8 cellular contexts compared by ENCODE assay signal in the genomic region with DNA sequence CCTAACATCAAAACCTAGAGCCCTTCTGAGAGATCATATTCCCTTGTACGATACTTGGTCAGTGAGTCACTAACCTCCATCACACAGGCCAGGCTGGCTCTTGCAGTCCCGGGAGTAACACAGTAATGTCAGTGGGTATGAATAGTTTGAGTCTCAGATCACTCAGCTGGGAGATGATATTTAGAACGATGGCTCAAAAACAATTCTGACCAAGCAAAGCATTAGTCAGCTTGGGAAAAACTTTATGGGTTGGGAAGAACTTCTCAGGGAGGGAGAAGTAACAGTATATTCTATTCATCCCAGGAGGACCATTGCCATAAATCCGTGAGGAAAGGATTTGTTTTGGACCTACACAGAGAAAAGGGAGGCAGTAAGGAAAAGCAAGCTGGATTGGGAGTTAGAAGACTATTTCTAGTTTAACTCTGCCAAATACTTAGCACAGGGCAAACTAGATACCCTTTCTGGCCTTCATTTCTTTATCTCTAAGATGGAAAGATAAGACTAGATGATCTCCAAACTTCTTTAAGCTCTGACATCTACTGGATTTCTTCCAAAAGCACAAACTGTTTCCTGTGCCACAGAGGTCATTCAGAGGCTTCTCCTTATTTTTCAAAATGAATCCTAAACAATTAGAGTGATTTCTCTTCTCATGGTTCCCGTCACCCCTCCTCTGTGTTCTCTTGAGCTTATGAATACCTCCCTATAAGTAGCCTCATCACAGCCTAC.
DNase-seq lines count a peak whose midpoint lies in the region; TF ChIP-seq lines count a peak whose summit lies in the region.

No MANE protein-coding gene starts in this region.

- no peak overlapping the region for H2AFZ ChIP-seq in H9 (ENCODE audit: low read length)

- WGBS in H9 (ENCODE audit: extremely low coverage, insufficient read length, low lambda C conversion rate), result no CpG with 5 or more reads among the region's 5 CpGs

- H4K91ac ChIP-seq in H9 (ENCODE audit: insufficient read length, low read depth, low read length), result no peak overlapping the region

- H3K27ac ChIP-seq in BLaER1 (no peak overlapping the region), H9 (ENCODE audit: insufficient read length, low read depth, low read length) (no peak overlapping the region)

- no peak overlapping the region for H2BK12ac ChIP-seq in H9 (ENCODE audit: insufficient read length, low read depth, low read length)

- no peak for TF ChIP-seq CTCF in choroid plexus epithelial cell (conservative IDR thresholded peaks at IDR 0.05; ENCODE audit: low read depth, low read length)
- no peak for TF ChIP-seq CTCF in nephron (IDR thresholded peaks at IDR 0.05; ENCODE audit: unreplicated experiment in 3 of 3)
- no peak for TF ChIP-seq CTCF in H9 (conservative IDR thresholded peaks at IDR 0.05)

- DNase-seq in LoVo (ENCODE audit: low spot score) (peak; percentile 66), choroid plexus epithelial cell (ENCODE audit: low read depth) (peak; percentile 98), SKM-1 treated with dmso at 0.1 percent for 144 hours (lab: John Stamatoyannopoulos, UW; ENCODE audit: unreplicated experiment) (no peak), H9 (no peak), DMS79 treated with DMSO at 0.1 percent for 48 hours (lab: John Stamatoyannopoulos, UW) (no peak)
- DNase-seq in activated CD4-positive, alpha-beta T cell treated with anti-CD3 and anti-CD28 coated beads, Interleukin-2, amount 10 ng/mL, durations not matched to agents 24 days and 14 days, result no peak

- H3K4me1 Mint-ChIP-seq in nephron (peaks cover 61% of the 10 kb centered on the region), H9 (peaks cover 10 to 19% of the 10 kb centered on the region in 2 experiments)
- H3K4me1 Mint-ChIP-seq in activated CD4-positive, alpha-beta T cell treated with anti-CD3 and anti-CD28 coated beads, Interleukin-2, amount 10 ng/mL, durations not matched to agents 24 days and 14 days, result peaks cover 7% of the 10 kb centered on the region

- H3K4me2 ChIP-seq in BLaER1 (peak overlapping the region; percentile 29; the same call in 1 of the 2 replicates), H9 (ENCODE audit: insufficient read depth, insufficient read length, low read length) (no peak overlapping the region)

- H3K4me3 ChIP-seq in BLaER1, result no peak overlapping the region
- H3K4me3 ChIP-seq in choroid plexus epithelial cell (ENCODE audit: low read depth, low read length), result no peak overlapping the region

- H3K27me3 Mint-ChIP-seq in nephron (ENCODE audit: low read depth), result no peaks in the 10 kb centered on the region
- H3K27me3 Mint-ChIP-seq in H9 (ENCODE audit: low read depth), result no peaks in the 10 kb centered on the region
- H3K27me3 Mint-ChIP-seq in activated CD4-positive, alpha-beta T cell treated with anti-CD3 and anti-CD28 coated beads, Interleukin-2, amount 10 ng/mL, durations not matched to agents 24 days and 14 days, result no peaks in the 10 kb centered on the region

- H3K23ac ChIP-seq in H9 (ENCODE audit: insufficient read length, low read depth, low read length), result no peak overlapping the region

- no peak overlapping the region for H3K18ac ChIP-seq in H9 (ENCODE audit: insufficient read length, low read depth, low read length)

- H3K56ac ChIP-seq in H9 (ENCODE audit: insufficient read length, low read depth, low read length), result no peak overlapping the region

- H2BK5ac ChIP-seq in H9 (ENCODE audit: insufficient read length, low read length), result no peak overlapping the region

- H3K9ac ChIP-seq in BLaER1 (no peak overlapping the region), H9 (ENCODE audit: extremely low read depth, insufficient read length, low read length) (no peak overlapping the region)

- H3K4me3 Mint-ChIP-seq in nephron (peak overlapping the region in 2 of 3 experiments; percentile 7), H9 (no peak overlapping the region)
- H3K4me3 Mint-ChIP-seq in activated CD4-positive, alpha-beta T cell treated with anti-CD3 and anti-CD28 coated beads, Interleukin-2, amount 10 ng/mL, durations not matched to agents 24 days and 14 days, result no peak overlapping the region

- no peaks in the 10 kb centered on the region for H3K23me2 ChIP-seq in H9 (ENCODE audit: insufficient read length, low read depth, low read length, poor library complexity, severe bottlenecking)

- H3K36me3 Mint-ChIP-seq in nephron (ENCODE audit: low read depth), result no peaks in the 10 kb centered on the region
- H3K36me3 Mint-ChIP-seq in H9 (ENCODE audit: insufficient read depth in 1 of 3, low read depth in 3 of 3), result peaks cover 0 to 3% (median 0%) of the 10 kb centered on the region in 3 experiments; a peak in 3 of 7 replicates
- no peaks in the 10 kb centered on the region for H3K36me3 Mint-ChIP-seq in activated CD4-positive, alpha-beta T cell treated with anti-CD3 and anti-CD28 coated beads, Interleukin-2, amount 10 ng/mL, durations not matched to agents 24 days and 14 days (ENCODE audit: low read depth)

- H3K4ac ChIP-seq in H9 (ENCODE audit: low read depth, low read length), result no peak overlapping the region

- no peak overlapping the region for H3K14ac ChIP-seq in H9 (ENCODE audit: insufficient read depth, low read length)

- no peaks in the 10 kb centered on the region for H3K79me2 ChIP-seq in H9 (ENCODE audit: insufficient read depth, low read length)

- H3K4me1 ChIP-seq in BLaER1 (peaks cover 40% of the 10 kb centered on the region), H9 (ENCODE audit: insufficient read depth, low read length) (peaks cover 5% of the 10 kb centered on the region)

- H4K8ac ChIP-seq in H9 (replicated peaks; ENCODE audit: insufficient read length, low read depth, low read length), result no peak overlapping the region

- H3K79me1 ChIP-seq in H9 (ENCODE audit: insufficient read depth, low read depth, low read length, poor library complexity, severe bottlenecking), result no peaks in the 10 kb centered on the region

- no peak overlapping the region for H2BK15ac ChIP-seq in H9 (ENCODE audit: low read depth, low read length)

- H4K20me1 ChIP-seq in BLaER1 (no peaks in the 10 kb centered on the region), H9 (ENCODE audit: control insufficient read depth, insufficient read depth, insufficient read length) (no peaks in the 10 kb centered on the region)

- H3K9me3 ChIP-seq in BLaER1 (no peaks in the 10 kb centered on the region), H9 (ENCODE audit: control insufficient read depth, low read depth, low read length) (no peaks in the 10 kb centered on the region)

- H3K27me3 ChIP-seq in BLaER1 (no peaks in the 10 kb centered on the region), H9 (ENCODE audit: insufficient read depth, low read length) (no peaks in the 10 kb centered on the region)

- H2BK120ac ChIP-seq in H9 (ENCODE audit: low read depth, low read length, poor library complexity, severe bottlenecking), result no peak overlapping the region

- H3K9me3 Mint-ChIP-seq in nephron (no peaks in the 10 kb centered on the region), H9 (peaks cover 0 to 3% of the 10 kb centered on the region in 2 experiments; a peak in 2 of 5 replicates)
- no peaks in the 10 kb centered on the region for H3K9me3 Mint-ChIP-seq in activated CD4-positive, alpha-beta T cell treated with anti-CD3 and anti-CD28 coated beads, Interleukin-2, amount 10 ng/mL, durations not matched to agents 24 days and 14 days

- peak overlapping the region; percentile 83 to 90 (median 85) for H3K27ac Mint-ChIP-seq in nephron
- H3K27ac Mint-ChIP-seq in H9, result no peak overlapping the region
- H3K27ac Mint-ChIP-seq in activated CD4-positive, alpha-beta T cell treated with anti-CD3 and anti-CD28 coated beads, Interleukin-2, amount 10 ng/mL, durations not matched to agents 24 days and 14 days, result no peak overlapping the region

- H3T11ph ChIP-seq in H9 (ENCODE audit: low read length), result no peak overlapping the region

- H3K36me3 ChIP-seq in BLaER1, result no peaks in the 10 kb centered on the region

- H4K5ac ChIP-seq in H9 (ENCODE audit: insufficient read length, low read depth, low read length), result no peak overlapping the region

- no peak overlapping the region for H2BK20ac ChIP-seq in H9 (ENCODE audit: low read depth, low read length, poor library complexity, severe bottlenecking)

- no peak overlapping the region for H2AK5ac ChIP-seq in H9 (ENCODE audit: insufficient read length, low read length)

- intact Hi-C loops in activated CD4-positive, alpha-beta T cell treated with anti-CD3 and anti-CD28 coated beads, Interleukin-2, amount 10 ng/mL, durations not matched to agents 24 days and 14 days (cut with micrococcal nuclease), result loop anchor here (10.0 kb wide), 1 partner anchor 706 kb away; no protein-coding TSS in a partner anchor

Comparison
In these comparisons a context has a peak if more than half of its experiments do, and no peak if none do; other contexts are left out.
1. DNase-seq: peak in LoVo (single experiment) and choroid plexus epithelial cell (single experiment); none in SKM-1 treated with dmso at 0.1 percent for 144 hours (single experiment), H9 (single experiment), DMS79 treated with DMSO at 0.1 percent for 48 hours (single experiment) and activated CD4-positive, alpha-beta T cell treated with anti-CD3 and anti-CD28 coated beads, Interleukin-2, amount 10 ng/mL, durations not matched to agents 24 days and 14 days (single experiment).
2. H3K27ac Mint-ChIP-seq: peak in nephron (3 of 3); none in H9 (0 of 3) and activated CD4-positive, alpha-beta T cell treated with anti-CD3 and anti-CD28 coated beads, Interleukin-2, amount 10 ng/mL, durations not matched to agents 24 days and 14 days (single experiment).
3. H3K4me3 Mint-ChIP-seq: peak in nephron (2 of 3); none in H9 (0 of 2) and activated CD4-positive, alpha-beta T cell treated with anti-CD3 and anti-CD28 coated beads, Interleukin-2, amount 10 ng/mL, durations not matched to agents 24 days and 14 days (single experiment).